ENCODE assay signal across 8 cellular contexts in the genomic region with DNA sequence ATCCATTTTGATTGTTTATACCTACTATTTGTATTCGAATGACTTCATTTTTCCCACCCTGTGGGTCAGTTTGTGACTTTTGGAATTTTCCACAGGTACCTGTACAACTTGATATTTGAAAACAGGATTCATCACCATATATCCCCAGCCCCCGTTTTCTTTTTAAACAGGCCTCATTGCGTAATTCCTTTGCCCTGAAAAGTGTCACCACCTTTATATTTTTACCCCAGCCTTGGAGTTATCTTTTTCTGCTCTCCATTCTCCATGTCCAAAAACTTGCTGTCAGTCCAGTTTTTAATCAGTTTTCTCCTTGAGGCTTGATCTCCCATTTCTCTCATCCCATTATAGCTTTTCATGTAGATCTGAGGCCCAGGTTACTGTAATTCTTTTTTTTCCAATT.
"Had no signal": no experiment of that assay in that cellular context is flagged by ENCODE, and none has a peak within 500 bp of the region (broad histone marks: within the 10 kb centered on the region; RNA-seq: fewer than 3 reads in every experiment).

No MANE protein-coding gene starts in this region.

- H3K4me3 ChIP-seq: GM23338, HAP-1 had no signal

- H3K9me3 ChIP-seq: HAP-1 had no signal

- H3K27ac ChIP-seq: HL-60 had no signal

- H3K9me3 Mint-ChIP-seq: GM23338, HFFc6 had no signal

- H2AFZ ChIP-seq: GM23338 had no signal

- H3K4me2 ChIP-seq: GM23338 had no signal

- DNase-seq: H7, HFFc6, KG1 had no signal

- ATAC-seq: GM23338, HCT116 had no signal

- H3K4me3 Mint-ChIP-seq: GM23338, HFFc6, IgD-negative memory B cell had no signal

- H3K27ac Mint-ChIP-seq: GM23338, HFFc6, IgD-negative memory B cell had no signal

- H3K27me3 Mint-ChIP-seq: IgD-negative memory B cell had no signal
